ENCODE assay signal across 8 cellular contexts in genomic region chr6:15247750-15248450, GRCh38. TPM values are rescaled to one million over a fixed set of nuclear protein-coding genes. Genes with fewer than 3 reads are reported as not detected.
A peak's percentile ranks its signal among the peaks of the same experiment; 100 is the strongest.
DNase-seq lines count a peak whose midpoint lies in the region; ATAC-seq and TF ChIP-seq lines count a peak whose summit lies in the region.

No MANE protein-coding gene starts in this region.

- peaks cover 5% of the 10 kb centered on the region for H3K36me3 Mint-ChIP-seq in natural killer cell treated with Interleukin-12 subunit alpha and Interleukin-12 subunit beta and Interleukin-15 and Interleukin-18, amount 100 ng/mL, for 72 hours

- TF ChIP-seq CTCF in GM12872 (IDR thresholded peaks at IDR 0.05; ENCODE audit: insufficient read depth, low read depth, low read length), result peak; percentile 15; the same call in 1 of the 3 replicates

- DNase-seq in NCI-H748 treated with DMSO at 0.1 percent for 48 hours (lab: John Stamatoyannopoulos, UW), result peak; percentile 29
- DNase-seq in activated T-helper 1 cell treated with anti-CD3 and anti-CD28 coated beads, Interleukin-2, amount 50 U/mL, for 16 hours (ENCODE audit: low read depth in 1 of 2, low spot score in 1 of 2), result peak; percentile 32 to 52
- peak; percentile 40 for DNase-seq in fibroblast of gingiva (ENCODE audit: low read depth)
- DNase-seq in natural killer cell treated with Interleukin-12 subunit alpha and Interleukin-12 subunit beta and Interleukin-15 and Interleukin-18, amount 100 ng/mL, for 72 hours (ENCODE audit: low spot score), result peak; percentile 68
- DNase-seq in stimulated activated naive CD4-positive, alpha-beta T cell (lab: John Stamatoyannopoulos, UW), result peak; percentile 35 to 75 (median 65)

- H3K4me1 Mint-ChIP-seq in natural killer cell treated with Interleukin-12 subunit alpha and Interleukin-12 subunit beta and Interleukin-15 and Interleukin-18, amount 100 ng/mL, for 72 hours (ENCODE audit: low read depth in 2 of 2), result peaks cover 42 to 60% of the 10 kb centered on the region in 2 donors

- H3K27ac Mint-ChIP-seq in natural killer cell treated with Interleukin-12 subunit alpha and Interleukin-12 subunit beta and Interleukin-15 and Interleukin-18, amount 100 ng/mL, for 72 hours, result peak overlapping the region; percentile 95 to 100

- H3K9me3 Mint-ChIP-seq in natural killer cell treated with Interleukin-12 subunit alpha and Interleukin-12 subunit beta and Interleukin-15 and Interleukin-18, amount 100 ng/mL, for 72 hours, result no peaks in the 10 kb centered on the region

- ATAC-seq in HG02798 (IDR thresholded peaks at IDR 0.05; ENCODE audit: poor library complexity, unreplicated experiment) (peak; percentile 14), GM21619 (IDR thresholded peaks at IDR 0.05; ENCODE audit: unreplicated experiment) (no peak)
- ATAC-seq in natural killer cell treated with Interleukin-12 subunit alpha and Interleukin-12 subunit beta and Interleukin-15 and Interleukin-18, amount 100 ng/mL, for 72 hours, result peak; percentile 39 to 41

- peak overlapping the region; percentile 99 for H3K4me3 Mint-ChIP-seq in natural killer cell treated with Interleukin-12 subunit alpha and Interleukin-12 subunit beta and Interleukin-15 and Interleukin-18, amount 100 ng/mL, for 72 hours

- H3K27me3 Mint-ChIP-seq in natural killer cell treated with Interleukin-12 subunit alpha and Interleukin-12 subunit beta and Interleukin-15 and Interleukin-18, amount 100 ng/mL, for 72 hours, result no peaks in the 10 kb centered on the region

RNA-seq across cellular contexts. Expression of gene JARID2, which starts 2.0 kb away (rescaled TPM):
- total RNA-seq in natural killer cell treated with Interleukin-12 subunit alpha and Interleukin-12 subunit beta and Interleukin-15 and Interleukin-18, amount 100 ng/mL, for 72 hours, result 10 to 100 TPM; 28.6 to 34.9 TPM
